Comparison of ENCODE assay signal across 10 cellular contexts in genomic region chr5:31771045-31771444, GRCh38.
DNase-seq lines count a peak whose midpoint lies in the region; ATAC-seq lines count a peak whose summit lies in the region.
"Had no signal": no experiment of that assay in that cellular context is flagged by ENCODE, and none has a peak within 500 bp of the region (broad histone marks: within the 10 kb centered on the region; RNA-seq: fewer than 3 reads in every experiment).

No MANE protein-coding gene starts in this region.

- no peak for DNase-seq in caudate nucleus (lab: John Stamatoyannopoulos, UW)
- DNase-seq in kidney glomerular epithelial cell (lab: John Stamatoyannopoulos, UW), result no peak
- DNase-seq in A172 (ENCODE audit: low spot score), result no peak
- DNase-seq in 8988T, result no peak
- DNase-seq in NCI-H2081 (lab: John Stamatoyannopoulos, UW), result no peak
- DNase-seq: H9, NCI-H526 had no signal

- ATAC-seq in GM18868 (IDR thresholded peaks at IDR 0.05; ENCODE audit: unreplicated experiment) (peak; percentile 93), GM21515 (IDR thresholded peaks at IDR 0.05; ENCODE audit: unreplicated experiment) (peak; percentile 83), HG03066 (IDR thresholded peaks at IDR 0.05; ENCODE audit: low read depth, unreplicated experiment) (peak; percentile 87)

- peak overlapping the region; percentile 63 for H3K27ac ChIP-seq in caudate nucleus (ENCODE audit: low read depth, low read length)
